2 cellular contexts compared by ENCODE assay signal in the genomic region with DNA sequence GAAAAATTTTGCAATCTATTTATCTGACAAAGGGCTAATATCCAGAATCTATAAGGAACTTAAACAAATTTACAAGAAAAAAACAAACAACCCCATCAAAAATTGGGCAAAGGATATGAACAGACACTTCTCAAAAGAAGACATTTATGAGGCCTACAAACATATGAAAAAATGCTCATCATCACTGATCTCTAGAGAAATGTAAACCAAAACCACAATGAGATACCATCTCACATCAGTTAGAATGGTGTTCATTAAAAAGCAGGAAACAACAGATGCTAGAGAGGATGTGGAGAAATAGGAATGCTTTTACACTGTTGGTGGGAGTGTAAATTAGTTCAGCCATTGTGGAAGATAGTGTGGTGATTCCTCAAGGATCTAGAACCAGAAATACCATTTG. TPM values are rescaled to one million over a fixed set of nuclear protein-coding genes. Genes with fewer than 3 reads are reported as not detected.
"Had no signal": no experiment of that assay in that cellular context is flagged by ENCODE, and none has a peak within 500 bp of the region (broad histone marks: within the 10 kb centered on the region; RNA-seq: fewer than 3 reads in every experiment).

No MANE protein-coding gene starts in this region.

RNA-seq across cellular contexts. Expression of a gene that starts 49.9 kb away (rescaled TPM):
- polyA plus RNA-seq: heart right ventricle, keratinocyte had no signal
